In genomic region chr5:14676320-14676719, GRCh38 we compare ENCODE assay signal across 9 cellular contexts. TPM values are rescaled to one million over a fixed set of nuclear protein-coding genes. Genes with fewer than 3 reads are reported as not detected.
DNase-seq lines count a peak whose midpoint lies in the region; ATAC-seq lines count a peak whose summit lies in the region.
"Had no signal": no experiment of that assay in that cellular context is flagged by ENCODE, and none has a peak within 500 bp of the region (broad histone marks: within the 10 kb centered on the region; RNA-seq: fewer than 3 reads in every experiment).

No MANE protein-coding gene starts in this region.

- H3K4me3 ChIP-seq in GM08714 (ENCODE audit: low read length) (peak overlapping the region; percentile 6; the same call in 1 of the 2 replicates), mesenchymal stem cell (ENCODE audit: insufficient read depth in 1 of 2, low read depth in 1 of 2, low read length in 2 of 2) (no peak overlapping the region)

- peak overlapping the region; percentile 73 for H3K4me3 Mint-ChIP-seq in activated naive CD8-positive, alpha-beta T cell

- no peaks in the 10 kb centered on the region for H3K9me3 Mint-ChIP-seq in activated naive CD8-positive, alpha-beta T cell (ENCODE audit: low read depth)

- H3K27me3 Mint-ChIP-seq in activated naive CD8-positive, alpha-beta T cell: no peaks in the 10 kb centered on the region

- peaks cover 67% of the 10 kb centered on the region for H3K4me1 Mint-ChIP-seq in activated naive CD8-positive, alpha-beta T cell (ENCODE audit: low read depth)

- in situ Hi-C loops in G401 (cut with HindIII; ENCODE audit: low sequenced_read_pairs): no loop called here

- peak overlapping the region; percentile 41 for H4K8ac ChIP-seq in mesenchymal stem cell (ENCODE audit: low read length)

- DNase-seq in HUDEP-2 (lab: John Stamatoyannopoulos, UW; ENCODE audit: unreplicated experiment in 76 of 76) (peak in 52 of 76 experiments; percentile 5 to 57 (median 30)), mesenchymal stem cell (peak; percentile 51), DMS 273 treated with DMSO at 0.1 percent for 48 hours (lab: John Stamatoyannopoulos, UW) (no peak), mesenteric fat pad (ENCODE audit: low spot score) (no peak), G401 (ENCODE audit: low spot score) (no peak)

- H3K79me1 ChIP-seq in mesenchymal stem cell (replicated peaks; ENCODE audit: low read length, poor library complexity, severe bottlenecking): peaks cover 34% of the 10 kb centered on the region

- H2BK12ac ChIP-seq in mesenchymal stem cell (ENCODE audit: low read length in 2 of 2): peak overlapping the region; percentile 1 to 28

- WGBS in mesenchymal stem cell: 77% methylated on average over 3 of the region's 3 CpGs

- peak overlapping the region; percentile 29 for H4K91ac ChIP-seq in mesenchymal stem cell (ENCODE audit: low read length)

- peak overlapping the region in 1 of 2 experiments; percentile 60 for H3K4ac ChIP-seq in mesenchymal stem cell (ENCODE audit: low read depth in 1 of 2, low read length in 2 of 2)

- H3K27ac ChIP-seq in mesenchymal stem cell (ENCODE audit: low read length, poor library complexity, severe bottlenecking): no peak overlapping the region

- H3K14ac ChIP-seq in mesenchymal stem cell (ENCODE audit: low read length in 2 of 2): peak overlapping the region in 1 of 2 experiments; percentile 7

- peaks cover 18% of the 10 kb centered on the region for H3K4me1 ChIP-seq in mesenchymal stem cell (ENCODE audit: control insufficient read depth, insufficient read depth, low read depth, low read length)

- H2BK15ac ChIP-seq in mesenchymal stem cell (ENCODE audit: low read depth, poor library complexity, severe bottlenecking): no peak overlapping the region

- H2BK120ac ChIP-seq in mesenchymal stem cell (ENCODE audit: low read depth, low read length): no peak overlapping the region

- no peak overlapping the region for H3K9ac ChIP-seq in mesenchymal stem cell (ENCODE audit: low read length)

- peaks cover 18 to 45% of the 10 kb centered on the region in 2 experiments for H3K36me3 ChIP-seq in mesenchymal stem cell (ENCODE audit: control insufficient read depth in 1 of 2, insufficient read depth in 2 of 2, low read depth in 1 of 2, low read length in 2 of 2)

- peak overlapping the region in 1 of 2 experiments; percentile 46 for H3K23ac ChIP-seq in mesenchymal stem cell (ENCODE audit: low read length in 2 of 2)

- ATAC-seq in GM21619 (IDR thresholded peaks at IDR 0.05; ENCODE audit: unreplicated experiment): peak; percentile 43

- H2AK5ac ChIP-seq in mesenchymal stem cell (ENCODE audit: low read length, severe bottlenecking): peak overlapping the region; percentile 8

- no peak overlapping the region for H3K4me2 ChIP-seq in mesenchymal stem cell (ENCODE audit: low read length, poor library complexity, severe bottlenecking)

- no peak overlapping the region for H2AFZ ChIP-seq in mesenchymal stem cell (ENCODE audit: low read depth, low read length)

- H3K27me3 ChIP-seq in mesenchymal stem cell (ENCODE audit: control insufficient read depth in 1 of 2, insufficient read depth in 1 of 2, low read length in 2 of 2): no peaks in the 10 kb centered on the region
- H3K27me3 ChIP-seq: Peyer's patch had no signal

- peak overlapping the region; percentile 29 to 81 for H3K18ac ChIP-seq in mesenchymal stem cell (ENCODE audit: low read depth in 1 of 2, low read length in 2 of 2)

- no peaks in the 10 kb centered on the region for H3K9me3 ChIP-seq in mesenchymal stem cell (ENCODE audit: control insufficient read depth, low read length)
- H3K9me3 ChIP-seq: Peyer's patch had no signal

- H3K36me3 Mint-ChIP-seq in activated naive CD8-positive, alpha-beta T cell: peaks cover 11% of the 10 kb centered on the region

- H3K27ac Mint-ChIP-seq in activated naive CD8-positive, alpha-beta T cell: peak overlapping the region; percentile 92

- H2BK5ac ChIP-seq in mesenchymal stem cell (ENCODE audit: low read depth, low read length, poor library complexity, severe bottlenecking): no peak overlapping the region

RNA-seq across cellular contexts. Expression of gene OTULIN, which starts 11.8 kb away (rescaled TPM):
- 6.4 TPM for polyA plus RNA-seq in mesenchymal stem cell (2013, experiment 1 of 2)
- polyA plus RNA-seq in mesenchymal stem cell (2013, experiment 2 of 2): 6.7 TPM
- total RNA-seq in mesenteric fat pad: 27.1 TPM
- 23.5 and 32.8 TPM in 2 replicates for total RNA-seq in G401 (2014; rRNA removed; shearing (Covaris generic))

Comparison
In these comparisons a context has a peak if more than half of its experiments do, and no peak if none do; other contexts are left out.
1. DNase-seq: peak in HUDEP-2 (52 of 76) and mesenchymal stem cell (single experiment); none in DMS 273 treated with DMSO at 0.1 percent for 48 hours (single experiment), mesenteric fat pad (single experiment) and G401 (single experiment).